3 cellular contexts compared by ENCODE assay signal in the genomic region with DNA sequence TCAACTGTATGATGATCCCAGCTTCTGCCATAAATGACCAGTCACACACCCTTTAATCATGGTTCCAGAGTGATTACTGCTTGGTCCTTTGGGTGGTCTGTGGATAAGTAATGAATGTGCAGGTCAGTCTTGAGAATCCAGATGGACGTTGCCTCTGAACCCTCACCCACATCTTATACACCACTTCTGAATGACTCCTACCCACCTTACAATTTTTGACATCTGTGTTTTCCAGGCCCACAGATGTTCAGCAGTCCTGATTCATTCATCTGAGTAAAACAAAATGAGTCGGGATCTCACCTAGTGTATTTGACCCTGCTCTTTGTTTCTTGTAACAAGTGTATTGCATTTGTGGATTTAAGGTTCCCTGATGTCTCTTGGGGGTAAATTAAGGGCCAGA.
TF ChIP-seq lines count a peak whose summit lies in the region.

No MANE protein-coding gene starts in this region.

TF ChIP-seq in SK-N-SH, 30 proteins besides CTCF, POLR2A, EP300 and RAD21 (continued from another document):
- TF ChIP-seq REST (IDR thresholded peaks at IDR 0.05; ENCODE audit: low read depth, low read length) (no peak), GABPA (IDR thresholded peaks at IDR 0.05; ENCODE audit: low read depth) (no peak), NFIC (IDR thresholded peaks at IDR 0.05; ENCODE audit: borderline replicate concordance) (no peak), PBX3 (IDR thresholded peaks at IDR 0.05) (no peak), SIN3A (IDR thresholded peaks at IDR 0.05; ENCODE audit: borderline replicate concordance, low read depth, low read length) (no peak), CHD2 (IDR thresholded peaks at IDR 0.05; ENCODE audit: low read length, partially characterized antibody) (no peak), MXI1 (IDR thresholded peaks at IDR 0.05; ENCODE audit: low read depth, low read length) (no peak), TEAD4 (IDR thresholded peaks at IDR 0.05; ENCODE audit: borderline replicate concordance, insufficient read depth) (no peak), MEF2A (IDR thresholded peaks at IDR 0.05; ENCODE audit: borderline replicate concordance, low read depth) (no peak), TCF12 (IDR thresholded peaks at IDR 0.05) (no peak), POLR2AphosphoS5 (IDR thresholded peaks at IDR 0.05; ENCODE audit: low read depth, low read length) (no peak), YY1 (IDR thresholded peaks at IDR 0.05; ENCODE audit: low read depth) (no peak), GATA2 (CRISPR knock-in tag; IDR thresholded peaks at IDR 0.05) (no peak)
- TF ChIP-seq, protein P1, sequence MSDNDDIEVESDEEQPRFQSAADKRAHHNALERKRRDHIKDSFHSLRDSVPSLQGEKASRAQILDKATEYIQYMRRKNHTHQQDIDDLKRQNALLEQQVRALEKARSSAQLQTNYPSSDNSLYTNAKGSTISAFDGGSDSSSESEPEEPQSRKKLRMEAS (IDR thresholded peaks at IDR 0.05; ENCODE audit: low read depth), result no peak
- TF ChIP-seq, protein P2, sequence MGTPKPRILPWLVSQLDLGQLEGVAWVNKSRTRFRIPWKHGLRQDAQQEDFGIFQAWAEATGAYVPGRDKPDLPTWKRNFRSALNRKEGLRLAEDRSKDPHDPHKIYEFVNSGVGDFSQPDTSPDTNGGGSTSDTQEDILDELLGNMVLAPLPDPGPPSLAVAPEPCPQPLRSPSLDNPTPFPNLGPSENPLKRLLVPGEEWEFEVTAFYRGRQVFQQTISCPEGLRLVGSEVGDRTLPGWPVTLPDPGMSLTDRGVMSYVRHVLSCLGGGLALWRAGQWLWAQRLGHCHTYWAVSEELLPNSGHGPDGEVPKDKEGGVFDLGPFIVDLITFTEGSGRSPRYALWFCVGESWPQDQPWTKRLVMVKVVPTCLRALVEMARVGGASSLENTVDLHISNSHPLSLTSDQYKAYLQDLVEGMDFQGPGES (IDR thresholded peaks at IDR 0.05; ENCODE audit: low read depth, low read length), result no peak

TF ChIP-seq in SK-N-SH treated with all-trans-retinoic acid at 6 μM for 48 hours, 23 proteins besides CTCF, POLR2A, EP300 and RAD21 (continued from another document):
- TF ChIP-seq, protein P3, sequence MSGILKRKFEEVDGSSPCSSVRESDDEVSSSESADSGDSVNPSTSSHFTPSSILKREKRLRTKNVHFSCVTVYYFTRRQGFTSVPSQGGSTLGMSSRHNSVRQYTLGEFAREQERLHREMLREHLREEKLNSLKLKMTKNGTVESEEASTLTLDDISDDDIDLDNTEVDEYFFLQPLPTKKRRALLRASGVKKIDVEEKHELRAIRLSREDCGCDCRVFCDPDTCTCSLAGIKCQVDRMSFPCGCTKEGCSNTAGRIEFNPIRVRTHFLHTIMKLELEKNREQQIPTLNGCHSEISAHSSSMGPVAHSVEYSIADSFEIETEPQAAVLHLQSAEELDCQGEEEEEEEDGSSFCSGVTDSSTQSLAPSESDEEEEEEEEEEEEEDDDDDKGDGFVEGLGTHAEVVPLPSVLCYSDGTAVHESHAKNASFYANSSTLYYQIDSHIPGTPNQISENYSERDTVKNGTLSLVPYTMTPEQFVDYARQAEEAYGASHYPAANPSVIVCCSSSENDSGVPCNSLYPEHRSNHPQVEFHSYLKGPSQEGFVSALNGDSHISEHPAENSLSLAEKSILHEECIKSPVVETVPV (CRISPR knock-in tag; IDR thresholded peaks at IDR 0.05), result no peak
- no peak for TF ChIP-seq PATZ1 (CRISPR knock-in tag; IDR thresholded peaks at IDR 0.05; ENCODE audit: borderline replicate concordance)
- TF ChIP-seq SNAI2 (CRISPR knock-in tag; IDR thresholded peaks at IDR 0.05), result no peak

TF ChIP-seq in WTC11, 78 proteins besides CTCF, POLR2A, EP300 and RAD21 (continued from another document):
- TF ChIP-seq, protein P4, sequence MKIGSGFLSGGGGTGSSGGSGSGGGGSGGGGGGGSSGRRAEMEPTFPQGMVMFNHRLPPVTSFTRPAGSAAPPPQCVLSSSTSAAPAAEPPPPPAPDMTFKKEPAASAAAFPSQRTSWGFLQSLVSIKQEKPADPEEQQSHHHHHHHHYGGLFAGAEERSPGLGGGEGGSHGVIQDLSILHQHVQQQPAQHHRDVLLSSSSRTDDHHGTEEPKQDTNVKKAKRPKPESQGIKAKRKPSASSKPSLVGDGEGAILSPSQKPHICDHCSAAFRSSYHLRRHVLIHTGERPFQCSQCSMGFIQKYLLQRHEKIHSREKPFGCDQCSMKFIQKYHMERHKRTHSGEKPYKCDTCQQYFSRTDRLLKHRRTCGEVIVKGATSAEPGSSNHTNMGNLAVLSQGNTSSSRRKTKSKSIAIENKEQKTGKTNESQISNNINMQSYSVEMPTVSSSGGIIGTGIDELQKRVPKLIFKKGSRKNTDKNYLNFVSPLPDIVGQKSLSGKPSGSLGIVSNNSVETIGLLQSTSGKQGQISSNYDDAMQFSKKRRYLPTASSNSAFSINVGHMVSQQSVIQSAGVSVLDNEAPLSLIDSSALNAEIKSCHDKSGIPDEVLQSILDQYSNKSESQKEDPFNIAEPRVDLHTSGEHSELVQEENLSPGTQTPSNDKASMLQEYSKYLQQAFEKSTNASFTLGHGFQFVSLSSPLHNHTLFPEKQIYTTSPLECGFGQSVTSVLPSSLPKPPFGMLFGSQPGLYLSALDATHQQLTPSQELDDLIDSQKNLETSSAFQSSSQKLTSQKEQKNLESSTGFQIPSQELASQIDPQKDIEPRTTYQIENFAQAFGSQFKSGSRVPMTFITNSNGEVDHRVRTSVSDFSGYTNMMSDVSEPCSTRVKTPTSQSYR (CRISPR knock-in tag; IDR thresholded peaks at IDR 0.05), result no peak
- TF ChIP-seq NFE2L1 (CRISPR knock-in tag; IDR thresholded peaks at IDR 0.05) (no peak), GRHL2 (CRISPR knock-in tag; IDR thresholded peaks at IDR 0.05; ENCODE audit: insufficient replicate concordance, severe bottlenecking) (no peak), ZSCAN18 (CRISPR knock-in tag; IDR thresholded peaks at IDR 0.05) (no peak), GABPB1 (CRISPR knock-in tag; IDR thresholded peaks at IDR 0.05) (no peak), ZNF263 (CRISPR knock-in tag; IDR thresholded peaks at IDR 0.05; ENCODE audit: low read depth) (no peak), RORB (CRISPR knock-in tag; IDR thresholded peaks at IDR 0.05) (no peak), FOXJ3 (CRISPR knock-in tag; IDR thresholded peaks at IDR 0.05; ENCODE audit: borderline replicate concordance) (no peak)
- TF ChIP-seq, protein P5, sequence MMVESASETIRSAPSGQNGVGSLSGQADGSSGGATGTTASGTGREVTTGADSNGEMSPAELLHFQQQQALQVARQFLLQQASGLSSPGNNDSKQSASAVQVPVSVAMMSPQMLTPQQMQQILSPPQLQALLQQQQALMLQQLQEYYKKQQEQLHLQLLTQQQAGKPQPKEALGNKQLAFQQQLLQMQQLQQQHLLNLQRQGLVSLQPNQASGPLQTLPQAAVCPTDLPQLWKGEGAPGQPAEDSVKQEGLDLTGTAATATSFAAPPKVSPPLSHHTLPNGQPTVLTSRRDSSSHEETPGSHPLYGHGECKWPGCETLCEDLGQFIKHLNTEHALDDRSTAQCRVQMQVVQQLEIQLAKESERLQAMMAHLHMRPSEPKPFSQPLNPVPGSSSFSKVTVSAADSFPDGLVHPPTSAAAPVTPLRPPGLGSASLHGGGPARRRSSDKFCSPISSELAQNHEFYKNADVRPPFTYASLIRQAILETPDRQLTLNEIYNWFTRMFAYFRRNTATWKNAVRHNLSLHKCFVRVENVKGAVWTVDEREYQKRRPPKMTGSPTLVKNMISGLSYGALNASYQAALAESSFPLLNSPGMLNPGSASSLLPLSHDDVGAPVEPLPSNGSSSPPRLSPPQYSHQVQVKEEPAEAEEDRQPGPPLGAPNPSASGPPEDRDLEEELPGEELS (CRISPR knock-in tag; IDR thresholded peaks at IDR 0.05), result no peak
- TF ChIP-seq, protein P6, sequence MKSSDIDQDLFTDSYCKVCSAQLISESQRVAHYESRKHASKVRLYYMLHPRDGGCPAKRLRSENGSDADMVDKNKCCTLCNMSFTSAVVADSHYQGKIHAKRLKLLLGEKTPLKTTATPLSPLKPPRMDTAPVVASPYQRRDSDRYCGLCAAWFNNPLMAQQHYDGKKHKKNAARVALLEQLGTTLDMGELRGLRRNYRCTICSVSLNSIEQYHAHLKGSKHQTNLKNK (CRISPR knock-in tag; IDR thresholded peaks at IDR 0.05), result no peak
TF ChIP-seq in WTC11: peak in this region for 0.
